ENCODE assay signal across 25 cellular contexts in genomic region chr6:161749576-161749975, GRCh38.
"Had no signal": no experiment of that assay in that cellular context is flagged by ENCODE, and none has a peak within 500 bp of the region (broad histone marks: within the 10 kb centered on the region; RNA-seq: fewer than 3 reads in every experiment).

No MANE protein-coding gene starts in this region.

- ATAC-seq: naive thymus-derived CD8-positive, alpha-beta T cell; natural killer cell treated with Interleukin-12 subunit alpha and Interleukin-12 subunit beta and Interleukin-15 and Interleukin-18, amount 100 ng/mL, for 72 hours; sciatic nerve; stimulated activated memory B cell treated with anti-CD40 and anti-IgM and Interleukin-4, amounts not matched to agents 10 μg/mL and 1 μg/mL and 100 μg/mL, for 72 hours; stimulated activated naive CD8-positive, alpha-beta T cell treated with anti-CD3 and anti-CD28 coated beads, Interleukin-15, amount 100 ng/mL, for 72 hours; stimulated activated naive CD8-positive, alpha-beta T cell treated with anti-CD3 and anti-CD28 coated beads, Interleukin-15, Interleukin-2, amounts not matched to agents 100 U/mL and 50 U/mL, for 24 hours had no signal

- H3K4me3 ChIP-seq: pancreas, prostate gland, right atrium auricular region, skin epidermis, smooth muscle cell, spleen, suprapubic skin, testis, tibial artery, transverse colon, upper lobe of right lung, uterus had no signal

- DNase-seq: naive thymus-derived CD8-positive, alpha-beta T cell; spleen; stimulated activated CD4-positive, alpha-beta T cell treated with anti-CD3 and anti-CD28 coated beads, Interleukin-12 subunit alpha, Interleukin-12 subunit beta, amount 100 ng/mL, for 4 hours; stimulated activated CD4-positive, alpha-beta T cell treated with anti-CD3 and anti-CD28 coated beads, Interleukin-1b, Interleukin-23, amount 100 ng/mL, for 48 hours; stimulated activated CD4-positive, alpha-beta T cell treated with anti-CD3 and anti-CD28 coated beads, Interleukin-4, amount 100 ng/mL, for 1 hour; stimulated activated CD4-positive, alpha-beta T cell treated with anti-CD3 and anti-CD28 coated beads, Interleukin-4, amount 100 ng/mL, for 4 hours; stimulated activated CD8-positive, alpha-beta memory T cell treated with anti-CD3 and anti-CD28 coated beads, Interleukin-4, amount 100 ng/mL, for 48 hours; stimulated activated naive CD4-positive, alpha-beta T cell; tibial artery; upper lobe of right lung; uterus had no signal

- H3K27ac ChIP-seq: neutrophil, prostate gland, right atrium auricular region, skin epidermis, spleen, suprapubic skin, testis, tibial artery, transverse colon, upper lobe of right lung, uterus had no signal

- H3K4me1 ChIP-seq: prostate gland, right atrium auricular region, spleen, suprapubic skin, testis, transverse colon, upper lobe of right lung, uterus had no signal

- H3K9me3 ChIP-seq: neutrophil, pancreas, prostate gland, right atrium auricular region, spleen, suprapubic skin, testis, tibial artery, transverse colon, upper lobe of right lung, uterus had no signal

- H3K36me3 ChIP-seq: neutrophil, pancreas, prostate gland, right atrium auricular region, spleen, suprapubic skin, tibial artery, transverse colon, upper lobe of right lung, uterus had no signal

- H3K27me3 ChIP-seq: neutrophil, pancreas, right atrium auricular region, spleen, suprapubic skin, testis, tibial artery, transverse colon, upper lobe of right lung, uterus had no signal
